ENCODE assay signal across 8 cellular contexts in genomic region chr22:36775589-36775965, GRCh38. TPM values are rescaled to one million over a fixed set of nuclear protein-coding genes. Genes with fewer than 3 reads are reported as not detected.
DNase-seq lines count a peak whose midpoint lies in the region; ATAC-seq and TF ChIP-seq lines count a peak whose summit lies in the region.

No MANE protein-coding gene starts in this region.

- ATAC-seq in HCT116: peak; percentile 5
- ATAC-seq in Panc1: peak; percentile 11
- no peak for ATAC-seq in HG03025 (IDR thresholded peaks at IDR 0.05; ENCODE audit: low FRiP score, unreplicated experiment)

- H3K79me2 ChIP-seq in HCT116 (ENCODE audit: insufficient read depth, low read length): no peaks in the 10 kb centered on the region

- no peak for TF ChIP-seq CTCF in HCT116 (IDR thresholded peaks at IDR 0.05 in 2 of 3, conservative IDR thresholded peaks at IDR 0.05 in 1 of 3; ENCODE audit: borderline replicate concordance in 1 of 3, insufficient read depth in 1 of 3, low read depth in 2 of 3, low read length in 2 of 3)
- TF ChIP-seq CTCF in Panc1 (IDR thresholded peaks at IDR 0.05): no peak

- H3K4me3 ChIP-seq in HCT116 (replicated peaks in 1 of 2; ENCODE audit: low read depth in 1 of 2, low read length in 2 of 2) (peak overlapping the region; percentile 89 to 96), Panc1 (ENCODE audit: low read depth in 2 of 2, low read length in 2 of 2) (peak overlapping the region; percentile 74 to 76), iPS-18a (ENCODE audit: low read length) (peak overlapping the region; percentile 84), skeletal muscle tissue (ENCODE audit: low read length in 3 of 3) (peak overlapping the region; percentile 83 to 90 (median 90))

- no peaks in the 10 kb centered on the region for H3K27me3 ChIP-seq in HCT116 (ENCODE audit: insufficient read depth, low read length)
- H3K27me3 ChIP-seq in Panc1 (ENCODE audit: control insufficient read depth, insufficient read depth, low read length): no peaks in the 10 kb centered on the region
- H3K27me3 ChIP-seq in iPS-18a (ENCODE audit: control insufficient read depth, insufficient read depth, low read length): peaks cover 12% of the 10 kb centered on the region
- H3K27me3 ChIP-seq in skeletal muscle tissue (ENCODE audit: control insufficient read depth in 3 of 3, insufficient read depth in 3 of 3, low read length in 3 of 3): no peaks in the 10 kb centered on the region

- H3K9me2 ChIP-seq in HCT116 (ENCODE audit: insufficient read depth): no peaks in the 10 kb centered on the region

- no peak for TF ChIP-seq RAD21 in HCT116 (IDR thresholded peaks at IDR 0.05; ENCODE audit: low read depth)

- no peak overlapping the region for H2AFZ ChIP-seq in HCT116 (ENCODE audit: low read depth, low read length, poor library complexity, severe bottlenecking)

- peak overlapping the region; percentile 81 for H3K4me2 ChIP-seq in HCT116 (ENCODE audit: low read length)

- intact Hi-C loops in HCT116 (cut with micrococcal nuclease): loop anchor here (2.0 kb wide), 1 partner anchor 229 kb away; no protein-coding TSS in a partner anchor
- intact Hi-C loops in Panc1 (cut with micrococcal nuclease; ENCODE audit: unreplicated experiment): loop anchor here (2.0 kb wide), 1 partner anchor 229 kb away; no protein-coding TSS in a partner anchor

- no peaks in the 10 kb centered on the region for H4K20me1 ChIP-seq in HCT116 (ENCODE audit: insufficient read depth)

- CTCF ChIA-PET in HCT116 (lab: Charles Lee) (interaction anchor here (0.6 to 2.4 kb wide), 20 partner anchors 15 to 817 kb away, joined by 3 to 15 read pairs (median 4); partner anchors contain the start of genes MPST and TST), Panc1 (lab: Charles Lee) (interaction anchor here (1.1 kb wide), 1 partner anchor 245 kb away, joined by 9 read pairs; no protein-coding TSS in a partner anchor)

- H3K4me1 ChIP-seq in HCT116 (ENCODE audit: control insufficient read depth in 1 of 2, insufficient read depth in 2 of 2, low read length in 2 of 2) (peaks cover 5 to 20% of the 10 kb centered on the region in 2 experiments), Panc1 (ENCODE audit: control insufficient read depth, insufficient read depth, low read length) (peaks cover 13% of the 10 kb centered on the region), iPS-18a (ENCODE audit: control insufficient read depth, low read depth, low read length) (no peaks in the 10 kb centered on the region), skeletal muscle tissue (ENCODE audit: control insufficient read depth in 3 of 3, insufficient read depth in 3 of 3, low read length in 3 of 3) (peaks cover 13 to 14% (median 13%) of the 10 kb centered on the region in 3 donors)

- H3K9ac ChIP-seq in HCT116 (ENCODE audit: low read length): peak overlapping the region; percentile 75
- peak overlapping the region; percentile 55 for H3K9ac ChIP-seq in iPS-18a (ENCODE audit: low read length)
- peak overlapping the region; percentile 66 to 84 (median 79) for H3K9ac ChIP-seq in skeletal muscle tissue (ENCODE audit: low read depth in 1 of 3, low read length in 3 of 3)

- H3K36me3 ChIP-seq in HCT116 (ENCODE audit: control insufficient read depth in 1 of 2, insufficient read depth in 2 of 2, low read length in 2 of 2) (no peaks in the 10 kb centered on the region), Panc1 (ENCODE audit: control insufficient read depth, insufficient read depth, low read length) (no peaks in the 10 kb centered on the region), iPS-18a (ENCODE audit: control insufficient read depth, low read depth, low read length) (no peaks in the 10 kb centered on the region), skeletal muscle tissue (ENCODE audit: control insufficient read depth in 3 of 3, insufficient read depth in 3 of 3, low read length in 3 of 3) (peaks cover 0 to 4% (median 2%) of the 10 kb centered on the region in 3 donors)

- in situ Hi-C loops in Panc1 (cut with HindIII; ENCODE audit: low pct_unique_long_range_greater_than_20kb, low sequenced_read_pairs): no loop called here

- POLR2A ChIA-PET in HCT116 (lab: Charles Lee) (interaction anchor here (0.8 to 1.5 kb wide), 12 partner anchors 9 to 443 kb away, joined by 3 to 15 read pairs (median 3); partner anchors contain the start of genes C1QTNF6 and EIF3D), Panc1 (lab: Charles Lee) (interaction anchor here (0.7 kb wide), 1 partner anchor 1426 kb away, joined by 4 read pairs; the partner anchor contains the start of gene MAFF)

- peak; percentile 19 for DNase-seq in COR-L47 (lab: John Stamatoyannopoulos, UW)
- DNase-seq in HCT116 (ENCODE audit: low read depth, low spot score): no peak
- DNase-seq in Panc1 (ENCODE audit: low read depth, low spot score): no peak
- peak in 30 of 58 donors; percentile 16 to 80 (median 48) for DNase-seq in anterior cingulate cortex (lab: John Stamatoyannopoulos, UW)
- DNase-seq in AG08396 (ENCODE audit: low spot score): no peak

- RAD21 ChIA-PET in HCT116 (lab: Charles Lee; ENCODE audit: low non-redundant PET in 1 of 2, low total read pairs in 2 of 2, uncharacterized antibody in 2 of 2, unreplicated experiment in 2 of 2): interaction anchor here (1.0 to 1.3 kb wide), 2 partner anchors 19 to 228 kb away, joined by 3 read pairs; no protein-coding TSS in a partner anchor

- TF ChIP-seq POLR2A in HCT116 (IDR thresholded peaks at IDR 0.05; ENCODE audit: borderline replicate concordance, extremely low read depth, insufficient read depth, insufficient read length): no peak

- H3K9me3 ChIP-seq in HCT116 (ENCODE audit: control insufficient read depth in 1 of 2, insufficient read depth in 1 of 2, low read depth in 1 of 2, low read length in 2 of 2) (no peaks in the 10 kb centered on the region), Panc1 (ENCODE audit: control insufficient read depth, insufficient read depth, low read depth, low read length) (no peaks in the 10 kb centered on the region), iPS-18a (ENCODE audit: control insufficient read depth, low read depth, low read length) (peaks cover 7% of the 10 kb centered on the region), skeletal muscle tissue (ENCODE audit: control insufficient read depth in 3 of 3, low read length in 3 of 3) (no peaks in the 10 kb centered on the region)

- H3K27ac ChIP-seq in HCT116 (ENCODE audit: low read depth, low read length) (peak overlapping the region; percentile 24; the same call in 1 of the 2 replicates), Panc1 (ENCODE audit: low read length) (peak overlapping the region; percentile 83), iPS-18a (ENCODE audit: low read length) (no peak overlapping the region), skeletal muscle tissue (ENCODE audit: low read depth, low read length) (peak overlapping the region; percentile 39)

- BruUV-seq in HCT116 (replicated peaks; lab: Mats Ljungman, UMichigan) (no TSS peak), Panc1 (replicated peaks; lab: Mats Ljungman, UMichigan) (no TSS peak)

TF ChIP-seq in HCT116, 20 proteins besides CTCF, POLR2A, EP300 and RAD21:
- no peak for TF ChIP-seq CBX3 (IDR thresholded peaks at IDR 0.05; ENCODE audit: low read depth)
- 0 out of 2 replicates have a peak, but pooled peaks have one; percentile 19 for TF ChIP-seq ZFX (IDR thresholded peaks at IDR 0.05)

RNA-seq across cellular contexts. Expression of gene IFT27, which starts 0.3 kb away (rescaled TPM):
- total RNA-seq in HCT116 (2021; ENCODE audit: unreplicated experiment): 23.2 TPM
- 12.3 and 14.7 TPM in 2 replicates for polyA plus RNA-seq in HCT116 (2012)
- total RNA-seq in Panc1 (2021; ENCODE audit: unreplicated experiment): 44.4 TPM
- 47.0 TPM for polyA plus RNA-seq in Panc1 (2012; ENCODE audit: insufficient read length)
- 19.3 TPM for total RNA-seq in skeletal muscle tissue

RNA-seq across cellular contexts. Expression of gene PVALB, which starts 41.3 kb away (rescaled TPM):
- not detected for total RNA-seq in HCT116 (2021; ENCODE audit: unreplicated experiment)
- not detected in 2 replicates for polyA plus RNA-seq in HCT116 (2012)
- not detected for total RNA-seq in Panc1 (2021; ENCODE audit: unreplicated experiment)
- polyA plus RNA-seq in Panc1 (2012; ENCODE audit: insufficient read length): not detected
- 2.1 TPM for total RNA-seq in skeletal muscle tissue

Comparison
In these comparisons a context has a peak if more than half of its experiments do, and no peak if none do; other contexts are left out.
1. DNase-seq: peak in COR-L47 (single experiment) and anterior cingulate cortex (30 of 58); none in HCT116 (single experiment), Panc1 (single experiment) and AG08396 (single experiment).
2. Peak in every context shown above with its lines, with median percentiles within 50 percentile points of each other: H3K4me3 ChIP-seq and H3K9ac ChIP-seq.